ENCODE assay signal across 9 cellular contexts in the genomic region with DNA sequence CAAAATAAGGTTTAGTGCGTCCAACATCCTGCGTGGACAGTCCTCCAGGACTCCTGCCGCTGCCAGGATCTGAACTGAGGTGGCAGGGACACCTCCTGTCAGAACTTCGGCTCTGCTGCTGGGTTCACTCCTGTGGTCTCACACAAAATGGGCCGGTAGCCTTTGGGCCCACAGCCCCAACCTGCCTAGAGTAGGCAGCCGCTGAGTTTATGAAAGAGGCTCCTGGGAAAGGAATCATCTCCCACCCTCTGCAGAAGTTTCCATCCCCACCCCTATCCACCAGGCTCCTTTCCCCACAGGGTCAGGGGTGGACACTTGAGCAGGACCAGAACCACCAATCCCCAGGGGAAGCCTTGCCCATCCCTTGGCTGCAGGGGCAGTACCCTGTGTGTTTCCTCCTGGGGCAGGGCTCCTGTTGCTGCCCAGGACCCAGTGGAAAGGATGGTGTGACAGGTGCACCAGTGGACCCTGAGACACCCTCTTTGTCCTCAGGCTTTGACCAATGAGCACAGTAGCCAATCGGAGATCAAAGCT. TPM values are rescaled to one million over a fixed set of nuclear protein-coding genes. Genes with fewer than 3 reads are reported as not detected.
A peak's percentile ranks its signal among the peaks of the same experiment; 100 is the strongest.
DNase-seq lines count a peak whose midpoint lies in the region; ATAC-seq and TF ChIP-seq lines count a peak whose summit lies in the region.
"Had no signal": no experiment of that assay in that cellular context is flagged by ENCODE, and none has a peak within 500 bp of the region (broad histone marks: within the 10 kb centered on the region; RNA-seq: fewer than 3 reads in every experiment).

No MANE protein-coding gene starts in this region.

- H3K27ac Mint-ChIP-seq in CD8-positive, alpha-beta T cell = peak overlapping the region; percentile 85

- H3K36me3 Mint-ChIP-seq in CD8-positive, alpha-beta T cell = peaks cover 16% of the 10 kb centered on the region

- peak overlapping the region; percentile 61 for H3K4me3 Mint-ChIP-seq in CD8-positive, alpha-beta T cell

- no peak overlapping the region for H4K8ac ChIP-seq in trophoblast cell (ENCODE audit: low read depth, low read length)

- H2BK12ac ChIP-seq in trophoblast cell (ENCODE audit: low read length) = no peak overlapping the region

- no peaks in the 10 kb centered on the region for H3K36me3 ChIP-seq in CD8-positive, alpha-beta T cell (ENCODE audit: insufficient read depth, low read length)
- H3K36me3 ChIP-seq in Panc1 (ENCODE audit: control insufficient read depth, insufficient read depth, low read length) = no peaks in the 10 kb centered on the region
- peaks cover 0 to 29% (median 10%) of the 10 kb centered on the region in 3 donors for H3K36me3 ChIP-seq in esophagus squamous epithelium
- peaks cover 16% of the 10 kb centered on the region in 2 experiments for H3K36me3 ChIP-seq in trophoblast cell (ENCODE audit: control insufficient read depth in 1 of 2, insufficient read depth in 2 of 2, low read length in 2 of 2)

- H4K91ac ChIP-seq in trophoblast cell (ENCODE audit: low read depth, low read length) = peak overlapping the region; percentile 35

- H3K23ac ChIP-seq in trophoblast cell (ENCODE audit: low read length) = peak overlapping the region; percentile 67

- no peaks in the 10 kb centered on the region for H3K27me3 Mint-ChIP-seq in CD8-positive, alpha-beta T cell (ENCODE audit: low read depth)

- no TSS peak for BruUV-seq in Panc1 (replicated peaks; lab: Mats Ljungman, UMichigan)

- intact Hi-C loops in CD8-positive, alpha-beta T cell (cut with DNase I, micrococcal nuclease) = no loop called here
- intact Hi-C loops in Panc1 (cut with micrococcal nuclease; ENCODE audit: unreplicated experiment) = no loop called here
- intact Hi-C loops in esophagus squamous epithelium (cut with DNase I) = no loop called here

- H2AK5ac ChIP-seq in trophoblast cell (ENCODE audit: low read length) = no peak overlapping the region

- H3K27ac ChIP-seq in CD8-positive, alpha-beta T cell (ENCODE audit: low read depth, low read length) = peak overlapping the region; percentile 21
- H3K27ac ChIP-seq in Panc1 (ENCODE audit: low read length) (peak overlapping the region; percentile 63), esophagus squamous epithelium (peak overlapping the region; percentile 22 to 72 (median 54)), trophoblast cell (ENCODE audit: low read depth, low read length) (peak overlapping the region; percentile 14)

- no peak overlapping the region for H3K9ac ChIP-seq in trophoblast cell (ENCODE audit: low read length)

- ATAC-seq in CD8-positive, alpha-beta T cell = no peak
- ATAC-seq in Panc1 = no peak
- ATAC-seq in GM21526 (IDR thresholded peaks at IDR 0.05; ENCODE audit: low FRiP score, unreplicated experiment) = no peak
- ATAC-seq in GM19395 (IDR thresholded peaks at IDR 0.05; ENCODE audit: unreplicated experiment) = no peak

- peaks cover 17% of the 10 kb centered on the region for H3K79me1 ChIP-seq in trophoblast cell (ENCODE audit: low read length)

- H3K4me1 ChIP-seq in CD8-positive, alpha-beta T cell (ENCODE audit: insufficient read depth, low read length) = peaks cover 39% of the 10 kb centered on the region
- H3K4me1 ChIP-seq in Panc1 (ENCODE audit: control insufficient read depth, insufficient read depth, low read length) (peaks cover 39% of the 10 kb centered on the region), esophagus squamous epithelium (peaks cover 42 to 65% (median 49%) of the 10 kb centered on the region in 3 donors), trophoblast cell (ENCODE audit: control insufficient read depth in 1 of 2, insufficient read depth in 2 of 2, low read length in 2 of 2) (peaks cover 33 to 50% of the 10 kb centered on the region in 2 experiments)

- CTCF ChIA-PET in CD8-positive, alpha-beta T cell (lab: Charles Lee) = interaction anchor here (0.9 to 1.6 kb wide), 3 partner anchors 73 to 152 kb away, joined by 3 to 5 read pairs (median 3); no protein-coding TSS in a partner anchor
- CTCF ChIA-PET in Panc1 (lab: Charles Lee) = interaction anchor here (0.6 kb wide), 1 partner anchor 100 kb away, joined by 3 read pairs; no protein-coding TSS in a partner anchor

- peak overlapping the region; percentile 46 for H3K4me3 ChIP-seq in CD8-positive, alpha-beta T cell (ENCODE audit: low read depth, low read length)
- no peak overlapping the region for H3K4me3 ChIP-seq in Panc1 (ENCODE audit: low read depth in 2 of 2, low read length in 2 of 2)
- no peak overlapping the region for H3K4me3 ChIP-seq in esophagus squamous epithelium
- no peak overlapping the region for H3K4me3 ChIP-seq in trophoblast cell (ENCODE audit: low read depth, low read length)

- TF ChIP-seq CTCF in CD8-positive, alpha-beta T cell (IDR thresholded peaks at IDR 0.05) = no peak
- TF ChIP-seq CTCF in Panc1 (IDR thresholded peaks at IDR 0.05) = no peak
- TF ChIP-seq CTCF in esophagus squamous epithelium (IDR thresholded peaks at IDR 0.05) = no peak

- in situ Hi-C loops in Panc1 (cut with HindIII; ENCODE audit: low pct_unique_long_range_greater_than_20kb, low sequenced_read_pairs) = no loop called here

- no peak overlapping the region for H2BK5ac ChIP-seq in trophoblast cell (ENCODE audit: low read depth, low read length, poor library complexity)

- no peak overlapping the region for H2AFZ ChIP-seq in trophoblast cell (ENCODE audit: insufficient read depth, low read length, poor library complexity)

- peaks cover 40% of the 10 kb centered on the region for H3K4me1 Mint-ChIP-seq in CD8-positive, alpha-beta T cell (ENCODE audit: low read depth)

- H3K79me2 ChIP-seq in trophoblast cell (ENCODE audit: control insufficient read depth, insufficient read depth, low read length, poor library complexity) = no peaks in the 10 kb centered on the region

- H3K18ac ChIP-seq in trophoblast cell (ENCODE audit: low read length) = no peak overlapping the region

- H3K9me3 ChIP-seq in CD8-positive, alpha-beta T cell (ENCODE audit: low read length) = no peaks in the 10 kb centered on the region
- H3K9me3 ChIP-seq in Panc1 (ENCODE audit: control insufficient read depth, insufficient read depth, low read depth, low read length) (no peaks in the 10 kb centered on the region), esophagus squamous epithelium (no peaks in the 10 kb centered on the region), trophoblast cell (ENCODE audit: insufficient read depth, low read depth, low read length) (no peaks in the 10 kb centered on the region)

- no peak overlapping the region for H3K4ac ChIP-seq in trophoblast cell (ENCODE audit: low read depth, low read length)

- POLR2A ChIA-PET in CD8-positive, alpha-beta T cell (lab: Charles Lee) = interaction anchor here (1.1 kb wide), 1 partner anchor 121 kb away, joined by 3 read pairs; no protein-coding TSS in a partner anchor
- POLR2A ChIA-PET in Panc1 (lab: Charles Lee) = interaction anchor here (0.6 kb wide), 1 partner anchor 140 kb away, joined by 8 read pairs; no protein-coding TSS in a partner anchor

- H3K4me2 ChIP-seq in trophoblast cell (ENCODE audit: low read length) = peak overlapping the region; percentile 41

- WGBS in esophagus squamous epithelium, 2 donors = 57 to 80% methylated on average over 3 to 7 of the region's 7 CpGs
- WGBS in trophoblast cell (ENCODE audit: extremely low coverage, insufficient coverage, insufficient read length) = no CpG with 5 or more reads among the region's 7 CpGs

- no peak for DNase-seq in CD8-positive, alpha-beta T cell
- no peak for DNase-seq in Panc1 (ENCODE audit: low read depth, low spot score)
- no peak for DNase-seq in esophagus squamous epithelium (lab: John Stamatoyannopoulos, UW)
- no peak for DNase-seq in trophoblast cell
- no peak for DNase-seq in NCI-H2227 (lab: John Stamatoyannopoulos, UW; ENCODE audit: unreplicated experiment)
- no peak for DNase-seq in iPS-NIHi7 (ENCODE audit: extremely low spot score)

- H3K9me3 Mint-ChIP-seq in CD8-positive, alpha-beta T cell = no peaks in the 10 kb centered on the region

- no peak for TF ChIP-seq POLR2A in esophagus squamous epithelium (IDR thresholded peaks at IDR 0.05)

- no peak overlapping the region for H4K12ac ChIP-seq in trophoblast cell (ENCODE audit: low read depth, low read length)

- H3K27me3 ChIP-seq in CD8-positive, alpha-beta T cell (ENCODE audit: insufficient read depth, low read length) = no peaks in the 10 kb centered on the region
- no peaks in the 10 kb centered on the region for H3K27me3 ChIP-seq in Panc1 (ENCODE audit: control insufficient read depth, insufficient read depth, low read length)
- peaks cover 0 to 44% (median 9%) of the 10 kb centered on the region in 4 donors for H3K27me3 ChIP-seq in esophagus squamous epithelium
- H3K27me3 ChIP-seq in trophoblast cell (ENCODE audit: insufficient read depth, low read length) = no peaks in the 10 kb centered on the region

- no peak overlapping the region for H3K14ac ChIP-seq in trophoblast cell (ENCODE audit: low read length)

- no peak overlapping the region for H2BK120ac ChIP-seq in trophoblast cell (ENCODE audit: insufficient read depth, low read length, poor library complexity)

RNA-seq across cellular contexts. Expression of gene ABHD16B, which starts 2.1 kb away (rescaled TPM):
- total RNA-seq in CD8-positive, alpha-beta T cell = not detected
- not detected for total RNA-seq in Panc1 (2021; ENCODE audit: unreplicated experiment)
- 2.2 TPM for polyA plus RNA-seq in Panc1 (2012; ENCODE audit: insufficient read length)
- not detected for total RNA-seq in esophagus squamous epithelium
- polyA plus RNA-seq in trophoblast cell (2013) = not detected in 2 replicates
- total RNA-seq: pulmonary artery endothelial cell had no signal

RNA-seq across cellular contexts. Expression of gene TPD52L2, which starts 5.8 kb away (rescaled TPM):
- 10 to 100 TPM; 18.7 to 19.4 TPM for total RNA-seq in CD8-positive, alpha-beta T cell
- total RNA-seq in Panc1 (2021; ENCODE audit: unreplicated experiment) = 113 TPM
- polyA plus RNA-seq in Panc1 (2012; ENCODE audit: insufficient read length) = 128 TPM
- total RNA-seq in esophagus squamous epithelium = 100 to 1,000 TPM in 3 of 4 donors, 10 to 100 TPM in 1; 97.1 to 124 (median 116) TPM
- 67.0 and 68.3 TPM in 2 replicates for polyA plus RNA-seq in trophoblast cell (2013)

RNA-seq across cellular contexts. Expression of gene ZBTB46, which starts 28.2 kb away (rescaled TPM):
- not detected for total RNA-seq in CD8-positive, alpha-beta T cell
- total RNA-seq in Panc1 (2021; ENCODE audit: unreplicated experiment) (15.2 TPM), esophagus squamous epithelium (1 to 10 TPM in 3 of 4 donors, under 1 TPM in 1; 0.79 to 4.2 (median 2.0) TPM)
- polyA plus RNA-seq in Panc1 (2012; ENCODE audit: insufficient read length) = 8.3 TPM
- polyA plus RNA-seq in trophoblast cell (2013) = 5.9 and 6.3 TPM in 2 replicates

RNA-seq across cellular contexts. Expression of gene DNAJC5, which starts 35.7 kb away (rescaled TPM):
- 10 to 100 TPM; 24.3 TPM for total RNA-seq in CD8-positive, alpha-beta T cell
- total RNA-seq in Panc1 (2021; ENCODE audit: unreplicated experiment) (59.5 TPM), esophagus squamous epithelium (10 to 100 TPM; 58.7 to 89.5 (median 75.4) TPM)
- polyA plus RNA-seq in Panc1 (2012; ENCODE audit: insufficient read length) = 53.2 TPM
- polyA plus RNA-seq in trophoblast cell (2013) = 24.9 and 25.0 TPM in 2 replicates
